4 cellular contexts compared by ENCODE assay signal in genomic region chr2:165891345-165891744, GRCh38.
TF ChIP-seq lines count a peak whose summit lies in the region.

No MANE protein-coding gene starts in this region.

TF ChIP-seq in HepG2, 621 proteins besides CTCF, POLR2A, EP300 and RAD21:
- TF ChIP-seq, protein P1, sequence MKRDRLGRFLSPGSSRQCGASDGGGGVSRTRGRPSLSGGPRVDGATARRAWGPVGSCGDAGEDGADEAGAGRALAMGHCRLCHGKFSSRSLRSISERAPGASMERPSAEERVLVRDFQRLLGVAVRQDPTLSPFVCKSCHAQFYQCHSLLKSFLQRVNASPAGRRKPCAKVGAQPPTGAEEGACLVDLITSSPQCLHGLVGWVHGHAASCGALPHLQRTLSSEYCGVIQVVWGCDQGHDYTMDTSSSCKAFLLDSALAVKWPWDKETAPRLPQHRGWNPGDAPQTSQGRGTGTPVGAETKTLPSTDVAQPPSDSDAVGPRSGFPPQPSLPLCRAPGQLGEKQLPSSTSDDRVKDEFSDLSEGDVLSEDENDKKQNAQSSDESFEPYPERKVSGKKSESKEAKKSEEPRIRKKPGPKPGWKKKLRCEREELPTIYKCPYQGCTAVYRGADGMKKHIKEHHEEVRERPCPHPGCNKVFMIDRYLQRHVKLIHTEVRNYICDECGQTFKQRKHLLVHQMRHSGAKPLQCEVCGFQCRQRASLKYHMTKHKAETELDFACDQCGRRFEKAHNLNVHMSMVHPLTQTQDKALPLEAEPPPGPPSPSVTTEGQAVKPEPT (CRISPR knock-in tag; IDR thresholded peaks at IDR 0.05; ENCODE audit: low read depth), result no peak
- peak; percentile 92 for TF ChIP-seq ZNF24 (IDR thresholded peaks at IDR 0.05)
- TF ChIP-seq JUNB (CRISPR knock-in tag; IDR thresholded peaks at IDR 0.05; ENCODE audit: borderline replicate concordance), result no peak

TF ChIP-seq in HEK293, 187 proteins besides CTCF, POLR2A, EP300 and RAD21:
- 0 out of 2 replicates have a peak, but pooled peaks have one; percentile 44 for TF ChIP-seq ZNF24 (tag by site-specific recombination; IDR thresholded peaks at IDR 0.05)
- TF ChIP-seq ZNF664 (tag by site-specific recombination; IDR thresholded peaks at IDR 0.05), result no peak

TF ChIP-seq in GM12878, 131 proteins besides CTCF, POLR2A, EP300 and RAD21:
- TF ChIP-seq, protein P2, sequence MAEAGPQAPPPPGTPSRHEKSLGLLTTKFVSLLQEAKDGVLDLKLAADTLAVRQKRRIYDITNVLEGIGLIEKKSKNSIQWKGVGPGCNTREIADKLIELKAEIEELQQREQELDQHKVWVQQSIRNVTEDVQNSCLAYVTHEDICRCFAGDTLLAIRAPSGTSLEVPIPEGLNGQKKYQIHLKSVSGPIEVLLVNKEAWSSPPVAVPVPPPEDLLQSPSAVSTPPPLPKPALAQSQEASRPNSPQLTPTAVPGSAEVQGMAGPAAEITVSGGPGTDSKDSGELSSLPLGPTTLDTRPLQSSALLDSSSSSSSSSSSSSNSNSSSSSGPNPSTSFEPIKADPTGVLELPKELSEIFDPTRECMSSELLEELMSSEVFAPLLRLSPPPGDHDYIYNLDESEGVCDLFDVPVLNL (IDR thresholded peaks at IDR 0.05; ENCODE audit: low read depth, low read length), result no peak
- no peak for TF ChIP-seq KDM1A (IDR thresholded peaks at IDR 0.05; ENCODE audit: borderline replicate concordance)
- TF ChIP-seq ZNF24 (IDR thresholded peaks at IDR 0.05), result peak; percentile 96
- no peak for TF ChIP-seq E4F1 (IDR thresholded peaks at IDR 0.05; ENCODE audit: borderline replicate concordance, partially characterized antibody)

TF ChIP-seq in K562, 482 proteins besides CTCF, POLR2A, EP300 and RAD21:
- TF ChIP-seq RUNX1 (IDR thresholded peaks at IDR 0.05; ENCODE audit: low read depth), result no peak
- peak; percentile 92 for TF ChIP-seq ZNF24 (IDR thresholded peaks at IDR 0.05)
